ENCODE assay signal across 8 cellular contexts in the genomic region with DNA sequence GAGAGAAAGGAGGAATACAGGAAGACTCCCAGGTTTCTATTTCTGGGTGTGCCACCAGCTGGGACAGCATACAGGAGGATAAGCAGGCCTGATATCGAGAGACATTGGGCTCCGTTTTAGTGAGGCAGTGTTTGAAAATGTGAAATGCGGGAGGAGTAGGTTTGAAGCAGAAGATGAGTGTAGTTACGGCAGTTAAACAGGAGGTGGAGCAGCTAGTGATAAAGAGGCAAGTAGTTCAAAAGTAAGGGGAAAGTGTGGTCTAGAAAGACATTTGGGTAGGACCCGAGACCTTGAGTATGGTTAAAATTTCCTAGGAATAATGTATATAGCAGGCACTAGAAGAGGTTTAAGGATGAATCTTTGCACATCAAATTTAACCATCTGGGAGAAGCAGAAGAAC. TPM values are rescaled to one million over a fixed set of nuclear protein-coding genes. Genes with fewer than 3 reads are reported as not detected.
A peak's percentile ranks its signal among the peaks of the same experiment; 100 is the strongest.
DNase-seq lines count a peak whose midpoint lies in the region; ATAC-seq and TF ChIP-seq lines count a peak whose summit lies in the region.

No MANE protein-coding gene starts in this region.

- TF ChIP-seq CTCF in BJ (IDR thresholded peaks at IDR 0.05; ENCODE audit: insufficient read depth, low read depth, low read length) = peak; percentile 47
- peak; percentile 68 for TF ChIP-seq CTCF in Loucy (conservative IDR thresholded peaks at IDR 0.05; ENCODE audit: low read length)
- peak; percentile 20 for TF ChIP-seq CTCF in colonic mucosa (IDR thresholded peaks at IDR 0.05)
- peak; percentile 33 for TF ChIP-seq CTCF in parathyroid adenoma (IDR thresholded peaks at IDR 0.05)

- no peaks in the 10 kb centered on the region for H4K20me1 ChIP-seq in Loucy (ENCODE audit: insufficient read depth, low read length, poor library complexity, severe bottlenecking)

- intact Hi-C loops in colonic mucosa (cut with DNase I) = no loop called here

- H3K27ac ChIP-seq in colonic mucosa = no peak overlapping the region
- no peak overlapping the region for H3K27ac ChIP-seq in parathyroid adenoma

- H3K79me2 ChIP-seq in Loucy (ENCODE audit: insufficient read depth, low read length) (no peaks in the 10 kb centered on the region), parathyroid adenoma (no peaks in the 10 kb centered on the region)

- H3K9me3 ChIP-seq in Loucy (ENCODE audit: insufficient read depth, low read depth, low read length) (no peaks in the 10 kb centered on the region), colonic mucosa (no peaks in the 10 kb centered on the region), parathyroid adenoma (ENCODE audit: control insufficient read depth, low read length) (no peaks in the 10 kb centered on the region)

- CTCF ChIA-PET in BJ (lab: Yijun Ruan, JAX) = interaction anchor here (1.2 to 3.9 kb wide), 3 partner anchors 11 to 31 kb away, joined by 3 to 20 read pairs (median 7); no protein-coding TSS in a partner anchor

- H3K36me3 ChIP-seq in BJ (ENCODE audit: control insufficient read depth, insufficient read depth, low read length) = peaks cover 8% of the 10 kb centered on the region
- H3K36me3 ChIP-seq in Loucy (ENCODE audit: insufficient read depth, low read length) = peaks cover 40% of the 10 kb centered on the region; the same call in 1 of the 2 replicates
- H3K36me3 ChIP-seq in colonic mucosa = peaks cover 7% of the 10 kb centered on the region
- no peaks in the 10 kb centered on the region for H3K36me3 ChIP-seq in parathyroid adenoma (ENCODE audit: control insufficient read depth, insufficient read depth, low read length)

- DNase-seq in BJ (ENCODE audit: low read depth) (no peak), colonic mucosa (no peak), NCI-H187 treated with DMSO at 0.1 percent for 48 hours (lab: John Stamatoyannopoulos, UW) (no peak)

- ATAC-seq in GM18873 (IDR thresholded peaks at IDR 0.05; ENCODE audit: low FRiP score, unreplicated experiment) (peak; percentile 78), GM21526 (IDR thresholded peaks at IDR 0.05; ENCODE audit: low FRiP score, unreplicated experiment) (no peak), GM21528 (IDR thresholded peaks at IDR 0.05; ENCODE audit: low FRiP score, unreplicated experiment) (no peak)

- no peaks in the 10 kb centered on the region for H3K27me3 ChIP-seq in BJ (ENCODE audit: control insufficient read depth, insufficient read depth, low read length)
- H3K27me3 ChIP-seq in Loucy (ENCODE audit: insufficient read depth, low read length, poor library complexity, severe bottlenecking) = no peaks in the 10 kb centered on the region
- no peaks in the 10 kb centered on the region for H3K27me3 ChIP-seq in colonic mucosa
- no peaks in the 10 kb centered on the region for H3K27me3 ChIP-seq in parathyroid adenoma (ENCODE audit: control insufficient read depth, insufficient read depth, low read length)

- no peak overlapping the region for H2AFZ ChIP-seq in Loucy (ENCODE audit: low read length)
- no peak overlapping the region for H2AFZ ChIP-seq in parathyroid adenoma

- no peak overlapping the region for H3K4me2 ChIP-seq in Loucy (ENCODE audit: low read depth, low read length, poor library complexity, severe bottlenecking)
- H3K4me2 ChIP-seq in parathyroid adenoma (ENCODE audit: low read length) = no peak overlapping the region

- H3K9me2 ChIP-seq in Loucy (replicated peaks; ENCODE audit: low read depth, low read length) = no peaks in the 10 kb centered on the region

- H3K9ac ChIP-seq in Loucy (ENCODE audit: low read depth, low read length, poor library complexity, severe bottlenecking) = no peak overlapping the region
- H3K9ac ChIP-seq in colonic mucosa (ENCODE audit: low read depth in 2 of 2, low read length in 2 of 2) = no peak overlapping the region
- no peak overlapping the region for H3K9ac ChIP-seq in parathyroid adenoma

- no peaks in the 10 kb centered on the region for H3K4me1 ChIP-seq in Loucy (ENCODE audit: insufficient read depth, low read length, poor library complexity, severe bottlenecking)
- no peaks in the 10 kb centered on the region for H3K4me1 ChIP-seq in colonic mucosa
- no peaks in the 10 kb centered on the region for H3K4me1 ChIP-seq in parathyroid adenoma

- no peak overlapping the region for H3K4me3 ChIP-seq in BJ (ENCODE audit: low read depth, low read length)
- H3K4me3 ChIP-seq in Loucy (ENCODE audit: low read length, poor library complexity, severe bottlenecking) = no peak overlapping the region
- H3K4me3 ChIP-seq in colonic mucosa = no peak overlapping the region
- no peak overlapping the region for H3K4me3 ChIP-seq in parathyroid adenoma (ENCODE audit: low read depth, low read length)

- POLR2A ChIA-PET in BJ (lab: Charles Lee) = no interaction called here

- no peaks in the 10 kb centered on the region for H3F3A ChIP-seq in Loucy (ENCODE audit: low read depth)

RNA-seq across cellular contexts. Expression of gene DCUN1D4, which starts 42.4 kb away (rescaled TPM):
- 50.7 and 69.2 TPM in 2 replicates for polyA plus RNA-seq in BJ (2011; rRNA removed)
- 54.9 and 59.7 TPM in 2 replicates for polyA minus RNA-seq in BJ (2011; rRNA and poly(A)+ RNA removed)
- 10 to 100 TPM; 30.4 to 36.0 TPM for total RNA-seq in colonic mucosa
